ENCODE assay signal across 8 cellular contexts in the genomic region with DNA sequence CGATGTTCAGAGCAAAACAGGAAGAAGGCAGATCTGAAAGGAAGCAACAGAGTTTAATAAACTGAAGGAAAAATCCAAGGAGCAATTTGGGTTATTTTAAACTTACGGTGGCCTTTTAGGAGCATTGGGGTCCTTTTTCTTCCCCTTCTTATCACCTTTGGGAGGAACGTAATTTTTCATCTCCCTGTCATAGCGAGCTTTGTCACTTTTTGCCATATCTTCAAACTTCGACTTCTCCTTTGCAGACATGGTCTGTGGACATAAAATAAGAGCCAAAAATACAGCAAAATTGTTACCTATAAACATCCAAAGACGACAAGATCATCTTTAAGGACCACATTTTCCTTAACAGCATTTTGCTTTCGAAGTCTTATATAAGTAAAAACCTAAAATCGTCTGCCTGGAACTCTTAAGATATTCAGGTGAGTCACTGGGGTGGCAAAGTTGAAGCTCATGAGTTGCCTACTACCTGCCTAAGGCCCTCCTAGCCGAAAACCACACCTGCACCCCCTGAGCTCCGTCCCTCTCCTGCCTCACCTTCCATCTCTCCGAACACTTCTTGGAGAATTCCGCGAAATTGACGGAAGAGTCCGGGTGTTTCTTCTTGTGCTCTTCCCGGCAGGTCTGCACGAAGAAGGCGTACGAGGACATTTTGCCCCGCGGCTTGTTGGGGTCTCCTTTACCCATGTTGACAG. TPM values are rescaled to one million over a fixed set of nuclear protein-coding genes. Genes with fewer than 3 reads are reported as not detected.
A peak's percentile ranks its signal among the peaks of the same experiment; 100 is the strongest.
DNase-seq lines count a peak whose midpoint lies in the region; ATAC-seq and TF ChIP-seq lines count a peak whose summit lies in the region.

No MANE protein-coding gene starts in this region.

- peaks cover 4% of the 10 kb centered on the region for H3K27me3 Mint-ChIP-seq in memory B cell

- H3K4me3 ChIP-seq in GM12875 (ENCODE audit: low read depth, low read length) (peak overlapping the region; percentile 95), mammary epithelial cell (replicated peaks in 1 of 3; ENCODE audit: insufficient read depth in 1 of 3, low read depth in 2 of 3, low read length in 3 of 3) (peak overlapping the region; percentile 98 to 99 (median 98)), thymus (ENCODE audit: low read length) (peak overlapping the region; percentile 98)

- in situ Hi-C loops in mammary epithelial cell (cut with MboI; ENCODE audit: low sequenced_read_pairs in 2 of 2): loop anchor here in 1 of 2 donors (5.0 to 10.0 kb wide), 2 partner anchors 34 to 82 kb away; no protein-coding TSS in a partner anchor

- dilution Hi-C loops in mammary epithelial cell (cut with HindIII; ENCODE audit: low sequenced_read_pairs): no loop called here

- H3K27me3 ChIP-seq in mammary epithelial cell (ENCODE audit: insufficient read depth, low read length) (no peaks in the 10 kb centered on the region), thymus (ENCODE audit: control insufficient read depth, insufficient read depth) (no peaks in the 10 kb centered on the region)

- intact Hi-C loops in mammary epithelial cell (cut with micrococcal nuclease): loop anchor here (10.0 kb wide), 1 partner anchor 952 kb away; the partner anchor contains the start of genes CEP44 and FBXO8

- WGBS in mammary epithelial cell (ENCODE audit: low coverage, missing lambda C conversion rate): 4% methylated on average over 19 of the region's 21 CpGs
- WGBS in thymus: 2% methylated on average over 21 of the region's 21 CpGs

- DNase-seq in OCI-M1 (lab: John Stamatoyannopoulos, UW) (peak; percentile 59), mammary epithelial cell (peak; percentile 55), memory B cell (ENCODE audit: low spot score in 2 of 2) (peak in 1 of 2 donors; percentile 1), putamen (ENCODE audit: low spot score) (no peak), NCI-H226 (no peak)

- CTCF ChIA-PET in mammary epithelial cell (lab: Charles Lee; ENCODE audit: low non-redundant PET): no interaction called here

- H2AFZ ChIP-seq in mammary epithelial cell (ENCODE audit: low read depth, low read length): peak overlapping the region; percentile 58

- peaks cover 6% of the 10 kb centered on the region for H3K36me3 Mint-ChIP-seq in memory B cell

- no peaks in the 10 kb centered on the region for H4K20me1 ChIP-seq in mammary epithelial cell (ENCODE audit: insufficient read depth, low read length)

- H3K9me3 Mint-ChIP-seq in memory B cell: no peaks in the 10 kb centered on the region

- H3K4me2 ChIP-seq in mammary epithelial cell (ENCODE audit: insufficient read depth, low read depth, low read length): peak overlapping the region; percentile 93

- H3K9me3 ChIP-seq in mammary epithelial cell (replicated peaks; ENCODE audit: insufficient read depth, low read length) (no peaks in the 10 kb centered on the region), thymus (ENCODE audit: control insufficient read depth) (no peaks in the 10 kb centered on the region)

- H3K36me3 ChIP-seq in mammary epithelial cell (ENCODE audit: insufficient read depth, low read length) (peaks cover 23% of the 10 kb centered on the region), thymus (ENCODE audit: control insufficient read depth, insufficient read depth) (peaks cover 4% of the 10 kb centered on the region)

- H3K79me2 ChIP-seq in mammary epithelial cell (ENCODE audit: insufficient read depth, low read length): peaks cover 45% of the 10 kb centered on the region

- peaks cover 9% of the 10 kb centered on the region for H3K4me1 ChIP-seq in mammary epithelial cell (ENCODE audit: insufficient read depth, low read length)
- H3K4me1 ChIP-seq in thymus (ENCODE audit: control insufficient read depth, insufficient read depth, low read length): peaks cover 9% of the 10 kb centered on the region

- TF ChIP-seq CTCF in GM12875 (IDR thresholded peaks at IDR 0.05; ENCODE audit: borderline replicate concordance, insufficient read depth, low read depth, low read length): no peak
- TF ChIP-seq CTCF in mammary epithelial cell (conservative IDR thresholded peaks at IDR 0.05 in 1 of 2, IDR thresholded peaks at IDR 0.05 in 1 of 2; ENCODE audit: extremely low read depth in 1 of 2, insufficient read depth in 1 of 2, low read depth in 1 of 2, low read length in 2 of 2): no peak

- H3K27ac Mint-ChIP-seq in memory B cell: peak overlapping the region; percentile 99

- BruUV-seq in mammary epithelial cell (replicated peaks; lab: Mats Ljungman, UMichigan): no TSS peak

- H3K4me1 Mint-ChIP-seq in memory B cell: peaks cover 17% of the 10 kb centered on the region

- H3K9ac ChIP-seq in mammary epithelial cell (ENCODE audit: insufficient read depth, low read length): peak overlapping the region; percentile 91

- no peak for ATAC-seq in memory B cell (ENCODE audit: low read depth)
- no peak for ATAC-seq in GM19035 (IDR thresholded peaks at IDR 0.05; ENCODE audit: unreplicated experiment)

- H3K27ac ChIP-seq in mammary epithelial cell (ENCODE audit: insufficient read depth, low read depth, low read length) (peak overlapping the region; percentile 98), thymus (ENCODE audit: low read depth) (peak overlapping the region; percentile 100)

- H3K4me3 Mint-ChIP-seq in memory B cell: peak overlapping the region; percentile 94

RNA-seq across cellular contexts. Expression of gene HMGB2, which starts 1.0 kb away (rescaled TPM):
- total RNA-seq in mammary epithelial cell: 10 to 100 TPM in 1 of 2 donors, 1 to 10 TPM in 1; 9.8 to 73.9 TPM
- 62.5 TPM for polyA plus RNA-seq in mammary epithelial cell
- 17.8 TPM for polyA minus RNA-seq in mammary epithelial cell
- polyA plus RNA-seq in thymus: 475 TPM

RNA-seq across cellular contexts. Expression of gene SAP30, which starts 37.6 kb away (rescaled TPM):
- 10 to 100 TPM in 1 of 2 donors, 1 to 10 TPM in 1; 7.0 to 13.3 TPM for total RNA-seq in mammary epithelial cell
- 9.2 TPM for polyA plus RNA-seq in mammary epithelial cell
- polyA minus RNA-seq in mammary epithelial cell: 2.3 TPM
- 15.5 TPM for polyA plus RNA-seq in thymus

Comparison
In these comparisons a context has a peak if more than half of its experiments do, and no peak if none do; other contexts are left out.
1. DNase-seq: peak in OCI-M1 (single experiment) and mammary epithelial cell (single experiment); none in putamen (single experiment) and NCI-H226 (single experiment).
2. Peak in every context shown above with its lines, with median percentiles within 50 percentile points of each other: H3K4me3 ChIP-seq.